16 cellular contexts compared by ENCODE assay signal in genomic region chrX:131944936-131945902, GRCh38.
"Had no signal": no experiment of that assay in that cellular context is flagged by ENCODE, and none has a peak within 500 bp of the region (broad histone marks: within the 10 kb centered on the region; RNA-seq: fewer than 3 reads in every experiment).

No MANE protein-coding gene starts in this region.

- H3K9me3 ChIP-seq: testis, upper lobe of right lung had no signal

- H3K4me1 ChIP-seq: right atrium auricular region, testis, upper lobe of right lung had no signal

- H3K4me1 Mint-ChIP-seq: memory B cell had no signal

- H3K9me3 Mint-ChIP-seq: activated CD4-positive, alpha-beta memory T cell treated with anti-CD3 and anti-CD28 coated beads, Interleukin-2, amount 10 ng/mL, durations not matched to agents 7 days and 5 days; activated T-cell treated with anti-CD3 and anti-CD28 coated beads, Interleukin-2, amount 50 U/mL, for 4 hours; memory B cell; naive thymus-derived CD8-positive, alpha-beta T cell had no signal

- H3K27ac ChIP-seq: brain microvascular endothelial cell, right atrium auricular region, testis, upper lobe of right lung had no signal

- H3K4me3 Mint-ChIP-seq: activated CD4-positive, alpha-beta memory T cell treated with anti-CD3 and anti-CD28 coated beads, Interleukin-2, amount 10 ng/mL, durations not matched to agents 7 days and 5 days; activated T-cell treated with anti-CD3 and anti-CD28 coated beads, Interleukin-2, amount 50 U/mL, for 4 hours; memory B cell; naive thymus-derived CD8-positive, alpha-beta T cell had no signal

- H3K36me3 ChIP-seq: brain microvascular endothelial cell, right atrium auricular region, upper lobe of right lung had no signal

- H3K36me3 Mint-ChIP-seq: memory B cell; naive thymus-derived CD8-positive, alpha-beta T cell had no signal

- H3K27me3 ChIP-seq: brain microvascular endothelial cell, right atrium auricular region, testis, upper lobe of right lung had no signal

- H3K27me3 Mint-ChIP-seq: activated CD4-positive, alpha-beta memory T cell treated with anti-CD3 and anti-CD28 coated beads, Interleukin-2, amount 10 ng/mL, durations not matched to agents 7 days and 5 days; memory B cell; naive thymus-derived CD8-positive, alpha-beta T cell had no signal

- H3K27ac Mint-ChIP-seq: activated CD4-positive, alpha-beta memory T cell treated with anti-CD3 and anti-CD28 coated beads, Interleukin-2, amount 10 ng/mL, durations not matched to agents 7 days and 5 days; memory B cell; naive thymus-derived CD8-positive, alpha-beta T cell had no signal

- DNase-seq: activated CD4-positive, alpha-beta memory T cell treated with anti-CD3 and anti-CD28 coated beads, Interleukin-2, amount 10 ng/mL, durations not matched to agents 7 days and 5 days; activated T-cell treated with anti-CD3 and anti-CD28 coated beads, Interleukin-2, amount 50 U/mL, for 4 hours; amygdala; brain microvascular endothelial cell; cortex of kidney; effector CD4-positive, alpha-beta T cell; foreskin fibroblast; glutamatergic neuron; left ventricle myocardium superior; naive thymus-derived CD8-positive, alpha-beta T cell; stimulated activated CD4-positive, alpha-beta T cell treated with anti-CD3 and anti-CD28 coated beads, Interleukin-4, amount 100 ng/mL, for 1 hour; stimulated activated naive CD4-positive, alpha-beta T cell treated with Interleukin-2 at 50 U/mL for 16 hours; testis; upper lobe of right lung had no signal

- H3K4me3 ChIP-seq: right atrium auricular region, testis, upper lobe of right lung had no signal

- ATAC-seq: activated T-cell treated with anti-CD3 and anti-CD28 coated beads, Interleukin-2, amount 50 U/mL, for 4 hours; left ventricle myocardium superior; naive thymus-derived CD8-positive, alpha-beta T cell; upper lobe of right lung had no signal
